Comparison of ENCODE assay signal across 8 cellular contexts in the genomic region with DNA sequence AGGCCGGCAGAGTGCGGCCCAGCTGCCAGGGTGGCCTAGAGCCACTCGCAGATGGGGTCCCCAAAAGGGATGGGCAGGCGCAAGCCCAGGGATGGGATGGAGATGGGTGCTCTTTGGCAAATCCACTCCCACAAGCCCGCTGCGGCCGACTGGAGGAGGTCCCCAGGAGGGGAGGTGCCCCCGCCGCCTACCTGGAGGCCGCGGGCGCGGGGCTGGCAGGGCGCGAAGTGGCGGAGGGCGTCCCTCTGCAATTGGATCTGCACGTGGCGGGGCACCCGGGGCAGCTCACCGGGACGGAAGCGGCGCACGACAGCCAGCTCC. TPM values are rescaled to one million over a fixed set of nuclear protein-coding genes. Genes with fewer than 3 reads are reported as not detected.
DNase-seq lines count a peak whose midpoint lies in the region; ATAC-seq and TF ChIP-seq lines count a peak whose summit lies in the region.

No MANE protein-coding gene starts in this region.

- WGBS in thymus: under 1% methylated on average over 25 of the region's 25 CpGs

- H3K4me3 Mint-ChIP-seq in activated naive CD8-positive, alpha-beta T cell treated with anti-CD3 and anti-CD28 coated beads, Interleukin-2, amount 50 U/mL, for 24 hours: peak overlapping the region; percentile 98

- peaks cover 27% of the 10 kb centered on the region for H3K4me1 Mint-ChIP-seq in activated naive CD8-positive, alpha-beta T cell treated with anti-CD3 and anti-CD28 coated beads, Interleukin-2, amount 50 U/mL, for 24 hours

- peaks cover 12% of the 10 kb centered on the region for H3K27me3 Mint-ChIP-seq in activated naive CD8-positive, alpha-beta T cell treated with anti-CD3 and anti-CD28 coated beads, Interleukin-2, amount 50 U/mL, for 24 hours

- H3K27ac ChIP-seq in cardiac muscle cell (peak overlapping the region; percentile 79), layer of hippocampus (ENCODE audit: low read depth, low read length) (peak overlapping the region; percentile 99), thymus (ENCODE audit: low read depth) (peak overlapping the region; percentile 98)

- no peak for ATAC-seq in left cardiac atrium
- peak; percentile 18 for ATAC-seq in HG03175 (IDR thresholded peaks at IDR 0.05; ENCODE audit: unreplicated experiment)
- ATAC-seq in activated naive CD8-positive, alpha-beta T cell treated with anti-CD3 and anti-CD28 coated beads, Interleukin-2, amount 50 U/mL, for 24 hours: peak; percentile 6

- DNase-seq in cardiac muscle cell (ENCODE audit: low read depth in 1 of 2, low spot score in 1 of 2) (no peak), left cardiac atrium (no peak), cortex of kidney (lab: John Stamatoyannopoulos, UW) (no peak), posterior vena cava (ENCODE audit: low spot score) (no peak)
- no peak for DNase-seq in activated naive CD8-positive, alpha-beta T cell treated with anti-CD3 and anti-CD28 coated beads, Interleukin-2, amount 50 U/mL, for 24 hours

- H3K36me3 Mint-ChIP-seq in activated naive CD8-positive, alpha-beta T cell treated with anti-CD3 and anti-CD28 coated beads, Interleukin-2, amount 50 U/mL, for 24 hours (ENCODE audit: low read depth): peaks cover 7% of the 10 kb centered on the region

- H3K36me3 ChIP-seq in cardiac muscle cell (peaks cover 11% of the 10 kb centered on the region), thymus (ENCODE audit: control insufficient read depth, insufficient read depth) (peaks cover 12% of the 10 kb centered on the region)

- TF ChIP-seq CTCF in cardiac muscle cell (IDR thresholded peaks at IDR 0.05; ENCODE audit: low read depth, low read length): no peak

- H3K4me3 ChIP-seq in cardiac muscle cell (peak overlapping the region; percentile 44), thymus (ENCODE audit: low read length) (peak overlapping the region; percentile 67)

- H3K4me1 ChIP-seq in cardiac muscle cell (ENCODE audit: low read depth): peaks cover 23% of the 10 kb centered on the region
- peaks cover 14% of the 10 kb centered on the region for H3K4me1 ChIP-seq in thymus (ENCODE audit: control insufficient read depth, insufficient read depth, low read length)

- H3K9me3 ChIP-seq in cardiac muscle cell (ENCODE audit: low read depth) (no peaks in the 10 kb centered on the region), thymus (ENCODE audit: control insufficient read depth) (peaks cover 1% of the 10 kb centered on the region)

- intact Hi-C loops in left cardiac atrium (cut with DNase I): no loop called here
- intact Hi-C loops in posterior vena cava (cut with DNase I): no loop called here

- no peaks in the 10 kb centered on the region for H3K9me3 Mint-ChIP-seq in activated naive CD8-positive, alpha-beta T cell treated with anti-CD3 and anti-CD28 coated beads, Interleukin-2, amount 50 U/mL, for 24 hours

- H3K27me3 ChIP-seq in cardiac muscle cell: no peaks in the 10 kb centered on the region
- H3K27me3 ChIP-seq in layer of hippocampus (ENCODE audit: control insufficient read depth, insufficient read depth, low read length): no peaks in the 10 kb centered on the region
- H3K27me3 ChIP-seq in thymus (ENCODE audit: control insufficient read depth, insufficient read depth): no peaks in the 10 kb centered on the region

- peak overlapping the region; percentile 91 for H3K27ac Mint-ChIP-seq in activated naive CD8-positive, alpha-beta T cell treated with anti-CD3 and anti-CD28 coated beads, Interleukin-2, amount 50 U/mL, for 24 hours

RNA-seq across cellular contexts. Expression of a gene that starts 0.7 kb away (rescaled TPM):
- total RNA-seq in cardiac muscle cell (15.5 and 16.9 TPM in 2 replicates), left cardiac atrium (1 to 10 TPM; 8.0 to 8.3 TPM), posterior vena cava (1 to 10 TPM; 8.5 to 9.1 TPM)
- polyA plus RNA-seq in cardiac muscle cell (14.2 and 17.9 TPM in 2 replicates), thymus (43.1 TPM)

RNA-seq across cellular contexts. Expression of a gene that starts 4.7 kb away (rescaled TPM):
- total RNA-seq in cardiac muscle cell: 28.6 and 40.7 TPM in 2 replicates
- polyA plus RNA-seq in cardiac muscle cell: 5.8 and 7.4 TPM in 2 replicates
- total RNA-seq in left cardiac atrium: 10 to 100 TPM; 46.7 to 47.7 TPM
- 20.6 TPM for polyA plus RNA-seq in thymus
- total RNA-seq in posterior vena cava: 10 to 100 TPM; 65.6 to 81.7 TPM

RNA-seq across cellular contexts. Expression of a gene that starts 16.0 kb away (rescaled TPM):
- 12.3 and 13.6 TPM in 2 replicates for total RNA-seq in cardiac muscle cell
- 20.8 and 26.5 TPM in 2 replicates for polyA plus RNA-seq in cardiac muscle cell
- 1 to 10 TPM; 8.3 to 8.5 TPM for total RNA-seq in left cardiac atrium
- polyA plus RNA-seq in thymus: 10.2 TPM
- total RNA-seq in posterior vena cava: 1 to 10 TPM; 4.9 to 5.2 TPM

RNA-seq across cellular contexts. Expression of a gene that starts 19.3 kb away (rescaled TPM):
- total RNA-seq in cardiac muscle cell (184 and 194 TPM in 2 replicates), left cardiac atrium (10 to 100 TPM; 74.4 to 94.1 TPM), posterior vena cava (10 to 100 TPM; 67.9 to 79.0 TPM)
- polyA plus RNA-seq in cardiac muscle cell (502 and 534 TPM in 2 replicates), thymus (164 TPM)

RNA-seq across cellular contexts. Expression of a gene that starts 50.8 kb away (rescaled TPM):
- total RNA-seq in cardiac muscle cell (66.6 and 74.0 TPM in 2 replicates), left cardiac atrium (10 to 100 TPM; 31.4 to 34.6 TPM), posterior vena cava (10 to 100 TPM; 17.7 to 30.6 TPM)
- polyA plus RNA-seq in cardiac muscle cell (43.8 and 55.1 TPM in 2 replicates), thymus (6.3 TPM)

Comparison
In these comparisons a context has a peak if more than half of its experiments do, and no peak if none do; other contexts are left out.
1. ATAC-seq: peak in HG03175 (single experiment) and activated naive CD8-positive, alpha-beta T cell treated with anti-CD3 and anti-CD28 coated beads, Interleukin-2, amount 50 U/mL, for 24 hours (single experiment); none in left cardiac atrium (0 of 2).
2. Peak in every context shown above with its lines, with median percentiles within 50 percentile points of each other: H3K27ac ChIP-seq.